ENCODE assay signal across 6 cellular contexts in genomic region chr3:31664031-31664430, GRCh38.
"Had no signal": no experiment of that assay in that cellular context is flagged by ENCODE, and none has a peak within 500 bp of the region (broad histone marks: within the 10 kb centered on the region; RNA-seq: fewer than 3 reads in every experiment).

No MANE protein-coding gene starts in this region.

- DNase-seq: IMR-90, KBM-7 had no signal

- H3K27ac ChIP-seq: HL-60 had no signal

- H3K27me3 Mint-ChIP-seq: IgD-negative memory B cell had no signal

- FAIRE-seq: HTR-8/SVneo, K562 had no signal

- H3K4me3 ChIP-seq: K562 had no signal

- H3K4me3 Mint-ChIP-seq: IgD-negative memory B cell had no signal

- ATAC-seq: K562 had no signal
